In the genomic region with DNA sequence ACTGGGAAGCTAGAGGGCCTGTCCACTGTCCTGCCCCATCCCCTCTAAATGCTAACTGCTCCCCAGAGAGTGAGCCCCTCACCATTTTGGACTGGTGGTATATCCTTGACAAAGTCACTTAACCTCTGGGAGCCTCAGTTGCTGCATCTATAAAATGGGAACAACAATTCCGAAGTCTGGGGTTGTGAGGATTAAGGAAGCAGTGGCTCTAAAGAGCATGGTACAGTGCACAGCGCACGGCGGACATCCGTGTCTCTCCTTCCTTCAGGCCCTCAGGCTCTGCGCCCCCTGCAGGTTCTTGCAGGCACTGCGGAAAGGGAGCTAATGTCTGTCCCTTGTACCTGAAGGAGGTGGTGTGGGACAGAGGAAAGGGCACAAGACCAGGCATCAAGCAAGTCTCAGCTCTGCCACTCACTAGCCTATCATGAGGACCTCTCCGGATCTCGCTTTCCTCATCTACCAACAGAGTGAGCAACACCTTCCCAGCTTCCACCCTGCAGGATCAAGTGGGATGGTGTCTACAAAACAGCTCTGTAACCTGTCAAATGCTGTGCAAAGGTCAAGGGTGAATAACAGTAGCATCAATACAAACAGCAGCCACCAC, we compare ENCODE assay signal across 7 cellular contexts. TPM values are rescaled to one million over a fixed set of nuclear protein-coding genes. Genes with fewer than 3 reads are reported as not detected.
DNase-seq lines count a peak whose midpoint lies in the region; TF ChIP-seq lines count a peak whose summit lies in the region.

No MANE protein-coding gene starts in this region.

- no peak overlapping the region for H2AK5ac ChIP-seq in mesenchymal stem cell (ENCODE audit: low read length, severe bottlenecking)

- H3K18ac ChIP-seq in mesenchymal stem cell (ENCODE audit: low read depth in 1 of 2, low read length in 2 of 2), result no peak overlapping the region

- H2BK120ac ChIP-seq in mesenchymal stem cell (ENCODE audit: low read depth, low read length), result no peak overlapping the region

- H3K27ac ChIP-seq in coronary artery, result peak overlapping the region; percentile 31 to 93
- H3K27ac ChIP-seq in mesenchymal stem cell (ENCODE audit: low read length, poor library complexity, severe bottlenecking), result no peak overlapping the region

- H3K4me3 ChIP-seq in MG63 (no peak overlapping the region), coronary artery (no peak overlapping the region), mesenchymal stem cell (ENCODE audit: insufficient read depth in 1 of 2, low read depth in 1 of 2, low read length in 2 of 2) (no peak overlapping the region)

- H3K9me3 ChIP-seq in MG63, result no peaks in the 10 kb centered on the region
- H3K9me3 ChIP-seq in mesenchymal stem cell (ENCODE audit: control insufficient read depth, low read length), result no peaks in the 10 kb centered on the region

- no peak overlapping the region for H3K4me2 ChIP-seq in mesenchymal stem cell (ENCODE audit: low read length, poor library complexity, severe bottlenecking)

- WGBS in mesenchymal stem cell, result 84% methylated on average over 6 of the region's 9 CpGs

- H2BK15ac ChIP-seq in mesenchymal stem cell (ENCODE audit: low read depth, poor library complexity, severe bottlenecking), result no peak overlapping the region

- peaks cover 38% of the 10 kb centered on the region for H3K79me1 ChIP-seq in mesenchymal stem cell (replicated peaks; ENCODE audit: low read length, poor library complexity, severe bottlenecking)

- H3K14ac ChIP-seq in mesenchymal stem cell (ENCODE audit: low read length in 2 of 2), result no peak overlapping the region

- H2AFZ ChIP-seq in mesenchymal stem cell (ENCODE audit: low read depth, low read length), result no peak overlapping the region

- H3K4ac ChIP-seq in mesenchymal stem cell (ENCODE audit: low read depth in 1 of 2, low read length in 2 of 2), result peak overlapping the region in 1 of 2 experiments; percentile 25

- H2BK12ac ChIP-seq in mesenchymal stem cell (ENCODE audit: low read length in 2 of 2), result no peak overlapping the region

- H2BK5ac ChIP-seq in mesenchymal stem cell (ENCODE audit: low read depth, low read length, poor library complexity, severe bottlenecking), result no peak overlapping the region

- no peak overlapping the region for H3K9ac ChIP-seq in mesenchymal stem cell (ENCODE audit: low read length)

- peak; percentile 42 for DNase-seq in MG63
- DNase-seq in activated CD4-positive, alpha-beta T cell treated with anti-CD3 and anti-CD28 coated beads for 4 hours, result peak; percentile 75 to 87
- peak; percentile 83 for DNase-seq in coronary artery (ENCODE audit: low spot score)
- DNase-seq in mesenchymal stem cell, result peak; percentile 76
- DNase-seq in stimulated activated CD8-positive, alpha-beta memory T cell treated with anti-CD3 and anti-CD28 coated beads, Interleukin-7, amount 100 ng/mL, for 24 hours (ENCODE audit: low read depth), result peak; percentile 77
- no peak for DNase-seq in kidney glomerular epithelial cell (lab: John Stamatoyannopoulos, UW)

- H3K4me1 ChIP-seq in mesenchymal stem cell (ENCODE audit: control insufficient read depth, insufficient read depth, low read depth, low read length), result peaks cover 8% of the 10 kb centered on the region

- H3K27me3 ChIP-seq in MG63, result no peaks in the 10 kb centered on the region
- H3K27me3 ChIP-seq in mesenchymal stem cell (ENCODE audit: control insufficient read depth in 1 of 2, insufficient read depth in 1 of 2, low read length in 2 of 2), result no peaks in the 10 kb centered on the region

- H4K91ac ChIP-seq in mesenchymal stem cell (ENCODE audit: low read length), result no peak overlapping the region

- H3K23ac ChIP-seq in mesenchymal stem cell (ENCODE audit: low read length in 2 of 2), result no peak overlapping the region

- TF ChIP-seq CTCF in GM12872 (IDR thresholded peaks at IDR 0.05; ENCODE audit: insufficient read depth, low read depth, low read length) (peak; percentile 100), coronary artery (IDR thresholded peaks at IDR 0.05) (peak; percentile 76)

- H3K36me3 ChIP-seq in MG63 (no peaks in the 10 kb centered on the region), mesenchymal stem cell (ENCODE audit: control insufficient read depth in 1 of 2, insufficient read depth in 2 of 2, low read depth in 1 of 2, low read length in 2 of 2) (peaks cover 64 to 79% of the 10 kb centered on the region in 2 experiments)

- H4K8ac ChIP-seq in mesenchymal stem cell (ENCODE audit: low read length), result no peak overlapping the region

RNA-seq across cellular contexts. Expression of a gene that starts 20.1 kb away (rescaled TPM):
- 10.5 and 11.4 TPM in 2 replicates for total RNA-seq in MG63 (2014; rRNA removed; shearing (Covaris generic); ENCODE audit: low replicate concordance)
- polyA plus RNA-seq in mesenchymal stem cell (2013, experiment 1 of 2), result 229 TPM
- polyA plus RNA-seq in mesenchymal stem cell (2013, experiment 2 of 2), result 222 TPM
